9 cellular contexts compared by ENCODE assay signal in the genomic region with DNA sequence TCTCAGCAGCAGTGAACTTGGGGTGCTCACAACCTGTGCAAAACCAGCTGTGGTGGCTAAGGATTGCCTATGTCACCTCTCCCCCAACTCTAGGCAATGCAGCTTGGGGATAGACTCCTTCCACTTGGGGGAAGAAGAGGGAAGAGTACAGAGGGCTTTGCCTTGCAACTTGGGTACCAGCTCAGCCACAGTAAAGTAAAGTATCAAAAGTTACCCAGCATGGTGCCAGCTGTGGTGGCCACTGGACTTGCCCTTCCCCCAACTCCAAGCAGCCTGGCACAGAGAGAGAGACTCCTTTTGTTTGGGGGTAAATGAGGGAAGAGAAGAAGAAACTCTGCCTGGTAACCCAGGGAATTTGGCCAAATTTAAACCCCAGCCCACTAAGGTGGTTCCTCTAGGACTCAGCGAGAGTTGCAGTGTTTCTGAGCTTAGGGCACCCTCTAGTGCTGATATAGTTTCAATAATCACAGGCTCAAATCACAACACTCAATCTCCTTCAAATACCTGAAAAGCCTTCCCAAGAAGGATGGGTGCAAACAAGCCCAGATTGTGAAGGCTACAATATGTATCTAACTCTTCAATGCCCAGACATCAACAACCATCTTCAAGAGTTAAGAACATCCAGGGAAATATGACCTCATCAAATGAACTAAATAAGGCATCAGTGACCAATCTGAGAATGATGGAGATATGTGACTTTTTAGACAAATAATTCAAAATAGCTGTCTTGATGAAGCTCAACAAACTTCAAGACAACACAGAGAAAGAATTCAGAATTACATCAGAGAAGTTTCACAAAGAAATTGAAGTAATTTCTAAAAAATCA. TPM values are rescaled to one million over a fixed set of nuclear protein-coding genes. Genes with fewer than 3 reads are reported as not detected.
DNase-seq lines count a peak whose midpoint lies in the region; ATAC-seq, FAIRE-seq and TF ChIP-seq lines count a peak whose summit lies in the region.
"Had no signal": no experiment of that assay in that cellular context is flagged by ENCODE, and none has a peak within 500 bp of the region (broad histone marks: within the 10 kb centered on the region; RNA-seq: fewer than 3 reads in every experiment).

No MANE protein-coding gene starts in this region.

- H3K4me1 ChIP-seq in SK-N-SH (ENCODE audit: control insufficient read depth in 1 of 2, insufficient read depth in 2 of 2, low read depth in 1 of 2, low read length in 1 of 2): no peaks in the 10 kb centered on the region
- H3K4me1 ChIP-seq in esophagus muscularis mucosa: no peaks in the 10 kb centered on the region

- TF ChIP-seq POLR2A in GM18505 (IDR thresholded peaks at IDR 0.05; ENCODE audit: borderline replicate concordance, extremely low read depth, insufficient read depth, insufficient read length): no peak
- TF ChIP-seq POLR2A in esophagus muscularis mucosa (IDR thresholded peaks at IDR 0.05; ENCODE audit: low read depth): no peak

- POLR2A ChIA-PET in SK-N-SH (lab: Yijun Ruan, JAX): no interaction called here

- H3F3A ChIP-seq in SK-N-SH (replicated peaks; ENCODE audit: insufficient read depth): no peaks in the 10 kb centered on the region

- no peak overlapping the region for H3K4me2 ChIP-seq in SK-N-SH

- intact Hi-C loops in esophagus muscularis mucosa (cut with DNase I): no loop called here

- H3K36me3 ChIP-seq in SK-N-SH (replicated peaks in 1 of 2; ENCODE audit: control insufficient read depth in 1 of 2, insufficient read depth in 2 of 2, low read length in 1 of 2): no peaks in the 10 kb centered on the region
- H3K36me3 ChIP-seq in esophagus muscularis mucosa: no peaks in the 10 kb centered on the region

- TF ChIP-seq CTCF in SK-N-SH (IDR thresholded peaks at IDR 0.05): peak; percentile 44
- peak in 1 of 3 experiments; percentile 5 for TF ChIP-seq CTCF in esophagus muscularis mucosa (IDR thresholded peaks at IDR 0.05)

- in situ Hi-C loops in Caki2 (cut with HindIII; ENCODE audit: low pct_unique_long_range_greater_than_20kb, low sequenced_read_pairs): no loop called here

- H4K20me1 ChIP-seq in SK-N-SH (ENCODE audit: insufficient read depth): no peaks in the 10 kb centered on the region

- peak; percentile 70 for TF ChIP-seq RAD21 in SK-N-SH (IDR thresholded peaks at IDR 0.05; ENCODE audit: low read length)

- H3K9me2 ChIP-seq in SK-N-SH: no peaks in the 10 kb centered on the region

- no peaks in the 10 kb centered on the region for H3K4me1 Mint-ChIP-seq in stimulated activated naive CD8-positive, alpha-beta T cell treated with anti-CD3 and anti-CD28 coated beads, Interleukin-15, amount 100 ng/mL, for 72 hours

- TF ChIP-seq EP300 in SK-N-SH (IDR thresholded peaks at IDR 0.05; ENCODE audit: borderline replicate concordance in 1 of 2, low read depth in 1 of 2, low read length in 1 of 2) (no peak), esophagus muscularis mucosa (IDR thresholded peaks at IDR 0.05) (no peak)

- H3K79me2 ChIP-seq in SK-N-SH (ENCODE audit: insufficient read depth): no peaks in the 10 kb centered on the region

- H3K4me3 ChIP-seq in SK-N-SH (ENCODE audit: low read depth in 2 of 2, low read length in 1 of 2) (no peak overlapping the region), esophagus muscularis mucosa (no peak overlapping the region)

- 0% methylated on average over 1 of the region's 1 CpG for WGBS in SK-N-SH (ENCODE audit: low lambda C conversion rate)
- 0% methylated on average over 1 of the region's 1 CpG for WGBS in esophagus muscularis mucosa

- H3K27me3 Mint-ChIP-seq in stimulated activated naive CD8-positive, alpha-beta T cell treated with anti-CD3 and anti-CD28 coated beads, Interleukin-15, amount 100 ng/mL, for 72 hours: peaks cover 28% of the 10 kb centered on the region

- CTCF ChIA-PET in SK-N-SH (lab: Yijun Ruan, JAX): interaction anchor here (0.9 to 1.8 kb wide), 7 partner anchors 9 to 110 kb away, joined by 3 to 5 read pairs (median 4); no protein-coding TSS in a partner anchor

- no peaks in the 10 kb centered on the region for H3K9me3 ChIP-seq in SK-N-SH
- H3K9me3 ChIP-seq in esophagus muscularis mucosa: no peaks in the 10 kb centered on the region

- no peak for ATAC-seq in GM18505 (IDR thresholded peaks at IDR 0.05; ENCODE audit: unreplicated experiment)
- ATAC-seq in stimulated activated naive CD8-positive, alpha-beta T cell treated with anti-CD3 and anti-CD28 coated beads, Interleukin-15, amount 100 ng/mL, for 72 hours: no peak

- H3K27me3 ChIP-seq in SK-N-SH (ENCODE audit: insufficient read depth): no peaks in the 10 kb centered on the region; the same call in 1 of the 2 replicates
- peaks cover 0 to 47% (median 0%) of the 10 kb centered on the region in 4 donors for H3K27me3 ChIP-seq in esophagus muscularis mucosa

- H3K9ac ChIP-seq in SK-N-SH: no peak overlapping the region

- no peaks in the 10 kb centered on the region for H3K9me3 Mint-ChIP-seq in stimulated activated naive CD8-positive, alpha-beta T cell treated with anti-CD3 and anti-CD28 coated beads, Interleukin-15, amount 100 ng/mL, for 72 hours

- DNase-seq in Caki2 (ENCODE audit: low read depth) (peak; percentile 16), HTR-8/SVneo (ENCODE audit: insufficient read length, low spot score) (peak; percentile 45), SK-N-SH (peak; percentile 34), iris pigment epithelial cell (ENCODE audit: low read depth) (peak; percentile 16), esophagus muscularis mucosa (ENCODE audit: extremely low spot score) (no peak)
- no peak for DNase-seq in stimulated activated naive CD4-positive, alpha-beta T cell treated with Interleukin-2 at 50 U/mL for 16 hours (lab: John Stamatoyannopoulos, UW)
- DNase-seq in stimulated activated naive CD8-positive, alpha-beta T cell treated with anti-CD3 and anti-CD28 coated beads, Interleukin-15, amount 100 ng/mL, for 72 hours: no peak

- H3K27ac ChIP-seq in SK-N-SH (ENCODE audit: low read depth in 2 of 2, low read length in 1 of 2): no peak overlapping the region
- no peak overlapping the region for H3K27ac ChIP-seq in esophagus muscularis mucosa (replicated peaks in 1 of 4)
- H3K27ac ChIP-seq: HL-60 had no signal

- no peak overlapping the region for H3K27ac Mint-ChIP-seq in stimulated activated naive CD8-positive, alpha-beta T cell treated with anti-CD3 and anti-CD28 coated beads, Interleukin-15, amount 100 ng/mL, for 72 hours

- no peak overlapping the region for H2AFZ ChIP-seq in SK-N-SH (ENCODE audit: low read depth)

- no peak for FAIRE-seq in HTR-8/SVneo (lab: Jason Lieb, UNC)

- H3K4me3 Mint-ChIP-seq in stimulated activated naive CD8-positive, alpha-beta T cell treated with anti-CD3 and anti-CD28 coated beads, Interleukin-15, amount 100 ng/mL, for 72 hours: no peak overlapping the region

TF ChIP-seq in SK-N-SH, 30 proteins besides CTCF, POLR2A, EP300 and RAD21:
- TF ChIP-seq TEAD4 (IDR thresholded peaks at IDR 0.05; ENCODE audit: borderline replicate concordance, insufficient read depth) (no peak), SMC3 (IDR thresholded peaks at IDR 0.05; ENCODE audit: low read depth, low read length) (peak; percentile 34; the same call in 1 of the 2 replicates)

RNA-seq across cellular contexts. Expression of gene DEFB129, which starts 7.6 kb away (rescaled TPM):
- not detected in 2 replicates for total RNA-seq in Caki2 (2014; rRNA removed; shearing (Covaris generic); ENCODE audit: low replicate concordance)
- polyA plus RNA-seq in SK-N-SH (2012; rRNA removed): not detected in 2 replicates
- not detected in 2 replicates for polyA plus RNA-seq in SK-N-SH (2012; cell fraction: cytosol; rRNA removed)
- not detected in 2 replicates for polyA plus RNA-seq in SK-N-SH (2012; cell fraction: nucleus; rRNA removed)
- not detected for total RNA-seq in esophagus muscularis mucosa

RNA-seq across cellular contexts. Expression of gene DEFB128, which starts 30.0 kb away (rescaled TPM):
- not detected in 2 replicates for total RNA-seq in Caki2 (2014; rRNA removed; shearing (Covaris generic); ENCODE audit: low replicate concordance)
- not detected in 2 replicates for polyA plus RNA-seq in SK-N-SH (2012; rRNA removed)
- not detected in 2 replicates for polyA plus RNA-seq in SK-N-SH (2012; cell fraction: cytosol; rRNA removed)
- not detected in 2 replicates for polyA plus RNA-seq in SK-N-SH (2012; cell fraction: nucleus; rRNA removed)
- not detected for total RNA-seq in esophagus muscularis mucosa

RNA-seq across cellular contexts. Expression of gene DEFB132, which starts 38.0 kb away (rescaled TPM):
- total RNA-seq in Caki2 (2014; rRNA removed; shearing (Covaris generic); ENCODE audit: low replicate concordance): not detected in 2 replicates
- polyA plus RNA-seq in SK-N-SH (2012; rRNA removed): not detected in 2 replicates
- not detected in 2 replicates for polyA plus RNA-seq in SK-N-SH (2012; cell fraction: cytosol; rRNA removed)
- not detected in 2 replicates for polyA plus RNA-seq in SK-N-SH (2012; cell fraction: nucleus; rRNA removed)
- not detected for total RNA-seq in esophagus muscularis mucosa

Comparison
In these comparisons a context has a peak if more than half of its experiments do, and no peak if none do; other contexts are left out.
1. DNase-seq: peak in Caki2 (single experiment), HTR-8/SVneo (single experiment), SK-N-SH (single experiment) and iris pigment epithelial cell (single experiment); none in stimulated activated naive CD4-positive, alpha-beta T cell treated with Interleukin-2 at 50 U/mL for 16 hours (single experiment), esophagus muscularis mucosa (single experiment) and stimulated activated naive CD8-positive, alpha-beta T cell treated with anti-CD3 and anti-CD28 coated beads, Interleukin-15, amount 100 ng/mL, for 72 hours (0 of 2).